In the genomic region with DNA sequence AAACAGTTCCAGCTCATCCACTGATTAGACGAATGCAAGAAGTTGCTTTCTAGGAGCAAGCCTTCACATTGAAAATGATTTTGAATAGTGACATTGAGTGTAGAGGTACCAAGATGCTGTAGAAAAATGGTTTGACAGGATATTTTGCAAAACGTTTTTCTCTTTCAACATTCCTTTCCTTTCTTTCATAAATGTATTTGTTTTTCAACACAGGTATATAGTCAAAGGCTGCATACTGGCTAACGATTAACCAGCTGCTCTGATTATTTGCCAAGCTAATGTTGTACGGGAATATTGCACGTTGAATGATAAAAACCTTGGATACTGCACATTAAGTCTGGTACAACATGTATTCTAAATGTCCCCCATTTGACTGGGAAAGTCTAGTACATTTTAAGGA, we compare ENCODE assay signal across 21 cellular contexts.
"Had no signal": no experiment of that assay in that cellular context is flagged by ENCODE, and none has a peak within 500 bp of the region (broad histone marks: within the 10 kb centered on the region; RNA-seq: fewer than 3 reads in every experiment).

No MANE protein-coding gene starts in this region.

- H3K9me3 ChIP-seq: sigmoid colon, upper lobe of right lung had no signal

- H3K27me3 Mint-ChIP-seq: activated B cell treated with CpG ODN at 0.5 μM for 24 hours; activated CD4-positive, alpha-beta memory T cell treated with anti-CD3 and anti-CD28 coated beads, Interleukin-2, amount 10 ng/mL, durations not matched to agents 7 days and 5 days; activated naive CD8-positive, alpha-beta T cell treated with anti-CD3 and anti-CD28 coated beads, Interleukin-2, amount 10 ng/mL, durations not matched to agents 7 days and 5 days; stimulated activated naive B cell treated with anti-CD40 and anti-IgM and Interleukin-4, amounts not matched to agents 10 μg/mL and 1 μg/mL and 100 μg/mL, for 72 hours had no signal

- H3K36me3 Mint-ChIP-seq: activated naive CD8-positive, alpha-beta T cell treated with anti-CD3 and anti-CD28 coated beads, Interleukin-2, amount 10 ng/mL, durations not matched to agents 7 days and 5 days; brain had no signal

- H3K4me1 Mint-ChIP-seq: activated B cell treated with CpG ODN at 0.5 μM for 24 hours; activated CD4-positive, alpha-beta memory T cell treated with anti-CD3 and anti-CD28 coated beads, Interleukin-2, amount 10 ng/mL, durations not matched to agents 7 days and 5 days; activated naive CD8-positive, alpha-beta T cell treated with anti-CD3 and anti-CD28 coated beads, Interleukin-2, amount 10 ng/mL, durations not matched to agents 7 days and 5 days; brain; stimulated activated naive B cell treated with anti-CD40 and anti-IgM and Interleukin-4, amounts not matched to agents 10 μg/mL and 1 μg/mL and 100 μg/mL, for 72 hours had no signal

- FAIRE-seq: keratinocyte had no signal

- H3K9me3 Mint-ChIP-seq: activated CD4-positive, alpha-beta memory T cell treated with anti-CD3 and anti-CD28 coated beads, Interleukin-2, amount 10 ng/mL, durations not matched to agents 7 days and 5 days; activated T-helper 2 cell treated with anti-CD3 and anti-CD28 coated beads, Interferon-gamma antibody, Interleukin-2, Interleukin-4, amounts not matched to agents 10 μg/mL and 5 μg/mL and 100 μg/mL, durations not matched to agents 14 hours and 24 hours and 36 hours had no signal

- DNase-seq: activated B cell treated with CpG ODN at 0.5 μM for 24 hours; activated CD4-positive, alpha-beta memory T cell treated with anti-CD3 and anti-CD28 coated beads, Interleukin-2, amount 10 ng/mL, durations not matched to agents 7 days and 5 days; activated CD4-positive, alpha-beta T cell treated with anti-CD3 and anti-CD28 coated beads for 4 hours; activated naive CD4-positive, alpha-beta T cell treated with Interleukin-2 at 50 U/mL for 16 hours; activated naive CD8-positive, alpha-beta T cell treated with anti-CD3 and anti-CD28 coated beads, Interleukin-2, amount 10 ng/mL, durations not matched to agents 7 days and 5 days; activated T-cell treated with anti-CD3 and anti-CD28 coated beads, Interleukin-2, amount 50 U/mL, for 1 hour; amygdala; caudate nucleus; dorsolateral prefrontal cortex; foreskin keratinocyte; hypothalamus; left lung; mammary epithelial cell; midbrain; psoas muscle; sigmoid colon; stimulated activated naive B cell treated with anti-CD40 and anti-IgM and Interleukin-4, amounts not matched to agents 10 μg/mL and 1 μg/mL and 100 μg/mL, for 72 hours; upper lobe of right lung had no signal

- H3K4me3 Mint-ChIP-seq: activated B cell treated with CpG ODN at 0.5 μM for 24 hours; activated CD4-positive, alpha-beta memory T cell treated with anti-CD3 and anti-CD28 coated beads, Interleukin-2, amount 10 ng/mL, durations not matched to agents 7 days and 5 days; activated naive CD8-positive, alpha-beta T cell treated with anti-CD3 and anti-CD28 coated beads, Interleukin-2, amount 10 ng/mL, durations not matched to agents 7 days and 5 days; brain; stimulated activated naive B cell treated with anti-CD40 and anti-IgM and Interleukin-4, amounts not matched to agents 10 μg/mL and 1 μg/mL and 100 μg/mL, for 72 hours had no signal

- H3K27ac ChIP-seq: dorsolateral prefrontal cortex, foreskin keratinocyte, left lung, psoas muscle, sigmoid colon, upper lobe of right lung had no signal

- H3K27ac Mint-ChIP-seq: activated B cell treated with CpG ODN at 0.5 μM for 24 hours; activated CD4-positive, alpha-beta memory T cell treated with anti-CD3 and anti-CD28 coated beads, Interleukin-2, amount 10 ng/mL, durations not matched to agents 7 days and 5 days; activated naive CD8-positive, alpha-beta T cell treated with anti-CD3 and anti-CD28 coated beads, Interleukin-2, amount 10 ng/mL, durations not matched to agents 7 days and 5 days; activated T-helper 2 cell treated with anti-CD3 and anti-CD28 coated beads, Interferon-gamma antibody, Interleukin-2, Interleukin-4, amounts not matched to agents 10 μg/mL and 5 μg/mL and 100 μg/mL, durations not matched to agents 14 hours and 24 hours and 36 hours; brain; stimulated activated naive B cell treated with anti-CD40 and anti-IgM and Interleukin-4, amounts not matched to agents 10 μg/mL and 1 μg/mL and 100 μg/mL, for 72 hours had no signal

- H3K4me3 ChIP-seq: dorsolateral prefrontal cortex, left lung, psoas muscle, sigmoid colon, upper lobe of right lung had no signal

- H3K36me3 ChIP-seq: left lung, sigmoid colon, upper lobe of right lung had no signal

- ATAC-seq: foreskin keratinocyte; left lung; psoas muscle; stimulated activated naive B cell treated with anti-CD40 and anti-IgM and Interleukin-4, amounts not matched to agents 10 μg/mL and 1 μg/mL and 100 μg/mL, for 72 hours; upper lobe of right lung had no signal

- H3K27me3 ChIP-seq: dorsolateral prefrontal cortex, foreskin keratinocyte, left lung, sigmoid colon, upper lobe of right lung had no signal

- H3K4me1 ChIP-seq: left lung, psoas muscle, sigmoid colon, upper lobe of right lung had no signal
